Comparison of ENCODE assay signal across 8 cellular contexts in the genomic region with DNA sequence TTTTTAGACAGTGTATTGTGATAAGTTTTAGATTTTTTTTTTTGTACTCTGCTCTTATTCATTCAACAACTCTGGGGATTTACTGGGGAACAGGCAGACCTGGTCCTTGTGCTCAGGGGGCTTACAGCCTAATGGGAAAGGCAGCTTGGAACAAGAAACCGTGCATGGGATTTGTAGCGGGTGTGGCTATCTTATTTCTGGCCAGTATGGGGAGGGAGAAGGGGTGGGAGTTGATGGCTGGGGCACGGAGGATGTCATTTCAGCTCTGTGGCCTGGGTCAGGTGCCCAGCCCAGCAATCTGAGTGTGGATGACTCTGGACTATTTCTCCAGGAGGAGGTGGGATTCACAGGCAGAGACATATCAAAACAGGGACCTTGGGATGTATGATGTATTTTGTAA. TPM values are rescaled to one million over a fixed set of nuclear protein-coding genes. Genes with fewer than 3 reads are reported as not detected.
A peak's percentile ranks its signal among the peaks of the same experiment; 100 is the strongest.
DNase-seq lines count a peak whose midpoint lies in the region; ATAC-seq and TF ChIP-seq lines count a peak whose summit lies in the region.

No MANE protein-coding gene starts in this region.

- peaks cover 35 to 55% of the 10 kb centered on the region in 2 donors for H3K4me1 ChIP-seq in muscle layer of duodenum (ENCODE audit: control insufficient read depth in 1 of 2, insufficient read depth in 2 of 2, low read length in 2 of 2)
- peaks cover 27% of the 10 kb centered on the region for H3K4me1 ChIP-seq in testis

- H3K9me3 Mint-ChIP-seq in activated CD4-positive, alpha-beta T cell treated with anti-CD3 and anti-CD28 coated beads, Interleukin-2, amount 10 ng/mL, durations not matched to agents 7 days and 5 days, result no peaks in the 10 kb centered on the region

- H3K27ac ChIP-seq in coronary artery (peak overlapping the region; percentile 88 to 96), muscle layer of duodenum (ENCODE audit: low read length) (peak overlapping the region; percentile 83), testis (peak overlapping the region; percentile 15 to 91)

- H3K36me3 Mint-ChIP-seq in activated CD4-positive, alpha-beta T cell treated with anti-CD3 and anti-CD28 coated beads, Interleukin-2, amount 10 ng/mL, durations not matched to agents 7 days and 5 days (ENCODE audit: low read depth), result peaks cover 4% of the 10 kb centered on the region

- no peak for TF ChIP-seq POLR2A in testis (IDR thresholded peaks at IDR 0.05)

- no peak overlapping the region for H3K4me3 Mint-ChIP-seq in activated CD4-positive, alpha-beta T cell treated with anti-CD3 and anti-CD28 coated beads, Interleukin-2, amount 10 ng/mL, durations not matched to agents 7 days and 5 days

- no peaks in the 10 kb centered on the region for H3K36me3 ChIP-seq in muscle layer of duodenum (ENCODE audit: control insufficient read depth in 1 of 2, insufficient read depth in 2 of 2, low read length in 2 of 2)
- H3K36me3 ChIP-seq in testis (ENCODE audit: low read depth, missing control alignments), result no peaks in the 10 kb centered on the region

- H3K27me3 Mint-ChIP-seq in activated CD4-positive, alpha-beta T cell treated with anti-CD3 and anti-CD28 coated beads, Interleukin-2, amount 10 ng/mL, durations not matched to agents 7 days and 5 days, result no peaks in the 10 kb centered on the region

- no peak for ATAC-seq in GM21717 (IDR thresholded peaks at IDR 0.05; ENCODE audit: unreplicated experiment)

- no peak for DNase-seq in activated CD4-positive, alpha-beta T cell treated with anti-CD3 and anti-CD28 coated beads, Interleukin-2, amount 10 ng/mL, durations not matched to agents 7 days and 5 days
- DNase-seq in activated CD4-positive, alpha-beta T cell treated with anti-CD3 and anti-CD28 coated beads, Interleukin-2, amount 50 U/mL, for 1 hour, result no peak
- DNase-seq in coronary artery (ENCODE audit: low spot score) (no peak), testis (no peak), GM19240 (ENCODE audit: insufficient read length, low spot score) (no peak), NCI-H1417 (lab: John Stamatoyannopoulos, UW) (no peak)

- H3K4me1 Mint-ChIP-seq in activated CD4-positive, alpha-beta T cell treated with anti-CD3 and anti-CD28 coated beads, Interleukin-2, amount 10 ng/mL, durations not matched to agents 7 days and 5 days, result peaks cover 18% of the 10 kb centered on the region

- 62 to 65% methylated on average over 3 of the region's 3 CpGs for WGBS in testis, 2 donors

- H3K9me3 ChIP-seq in muscle layer of duodenum (ENCODE audit: control insufficient read depth in 1 of 2, low read length in 2 of 2) (no peaks in the 10 kb centered on the region), testis (no peaks in the 10 kb centered on the region)

- CTCF ChIA-PET in activated CD4-positive, alpha-beta T cell treated with anti-CD3 and anti-CD28 coated beads, Interleukin-2, amount 10 ng/mL, durations not matched to agents 7 days and 5 days (lab: Charles Lee), result interaction anchor here (1.0 to 1.5 kb wide), 4 partner anchors 10 to 30 kb away, joined by 3 to 5 read pairs (median 4); no protein-coding TSS in a partner anchor

- intact Hi-C loops in testis (cut with DNase I; ENCODE audit: low total_unique reads), result no loop called here

- POLR2A ChIA-PET in activated CD4-positive, alpha-beta T cell treated with anti-CD3 and anti-CD28 coated beads, Interleukin-2, amount 10 ng/mL, durations not matched to agents 7 days and 5 days (lab: Charles Lee), result no interaction called here

- H3K27me3 ChIP-seq in muscle layer of duodenum (ENCODE audit: low read depth, low read length) (no peaks in the 10 kb centered on the region), testis (no peaks in the 10 kb centered on the region)

- TF ChIP-seq CTCF in coronary artery (IDR thresholded peaks at IDR 0.05), result no peak
- TF ChIP-seq CTCF in testis (IDR thresholded peaks at IDR 0.05), result no peak

- H3K4me3 ChIP-seq in coronary artery (peak overlapping the region; percentile 33), muscle layer of duodenum (ENCODE audit: low read depth in 1 of 2, low read length in 2 of 2) (no peak overlapping the region), testis (no peak overlapping the region)

- H3K27ac Mint-ChIP-seq in activated CD4-positive, alpha-beta T cell treated with anti-CD3 and anti-CD28 coated beads, Interleukin-2, amount 10 ng/mL, durations not matched to agents 7 days and 5 days, result peak overlapping the region; percentile 28

RNA-seq across cellular contexts. Expression of gene GRK5, which starts 47.0 kb away (rescaled TPM):
- 10 to 100 TPM; 26.0 to 27.5 TPM for total RNA-seq in activated CD4-positive, alpha-beta T cell treated with anti-CD3 and anti-CD28 coated beads, Interleukin-2, amount 10 ng/mL, durations not matched to agents 7 days and 5 days
- 1 to 10 TPM; 4.5 to 5.5 TPM for total RNA-seq in testis
- polyA plus RNA-seq in testis (ENCODE audit: insufficient read depth, low read depth, low replicate concordance), result 10.3 TPM

Comparison
In these comparisons a context has a peak if more than half of its experiments do, and no peak if none do; other contexts are left out.
1. RNA of gene GRK5, which starts 47.0 kb away (total RNA-seq): 26.0 to 27.5 TPM in activated CD4-positive, alpha-beta T cell treated with anti-CD3 and anti-CD28 coated beads, Interleukin-2, amount 10 ng/mL, durations not matched to agents 7 days and 5 days; 4.5 to 5.5 TPM in testis; every median in the first group is over 4 times any median in the second.
2. Peak in every context shown above with its lines, with median percentiles within 50 percentile points of each other: H3K27ac ChIP-seq.